ENCODE assay signal across 8 cellular contexts in the genomic region with DNA sequence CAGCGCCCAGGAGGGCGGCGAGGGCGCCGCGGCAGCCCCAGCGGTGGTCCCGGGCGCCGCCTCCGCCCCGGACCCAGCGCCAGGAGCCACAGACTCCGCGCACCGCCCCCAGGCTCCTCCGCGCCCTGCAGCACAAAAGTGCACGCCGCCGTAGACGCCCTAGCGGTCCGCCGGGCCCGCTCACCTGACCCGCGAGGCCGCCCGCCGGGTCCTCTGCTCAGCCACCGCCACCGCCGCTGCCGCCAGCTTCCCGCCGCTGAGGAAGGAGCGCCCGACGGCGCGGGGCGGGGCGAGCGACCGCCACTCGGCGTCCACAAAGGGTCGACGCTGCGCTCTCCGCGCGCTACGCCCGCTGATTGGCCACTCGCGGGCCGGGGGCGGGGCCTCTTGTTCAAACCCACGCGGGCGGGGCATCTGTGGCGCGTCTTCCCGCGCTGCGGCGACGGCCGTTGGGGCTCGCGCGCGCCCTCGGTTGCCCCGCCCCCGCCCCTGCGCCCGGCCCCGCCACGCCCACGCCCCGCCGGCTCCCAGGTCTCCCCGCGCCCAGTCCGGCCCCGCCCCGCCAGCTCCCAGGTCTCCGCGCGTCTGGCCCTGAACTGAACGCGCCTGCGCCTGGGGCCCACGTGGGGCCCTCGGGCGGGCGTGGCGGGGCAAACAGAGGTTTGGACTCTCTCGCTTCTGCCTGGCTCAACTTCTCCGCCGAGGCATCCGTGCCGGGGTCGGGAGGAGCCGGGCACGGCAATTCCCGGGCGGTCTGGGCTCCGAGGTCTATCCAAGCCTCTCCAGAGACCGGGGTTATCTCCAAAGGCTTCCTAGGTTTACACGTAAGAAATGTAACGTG. TPM values are rescaled to one million over a fixed set of nuclear protein-coding genes. Genes with fewer than 3 reads are reported as not detected.
DNase-seq lines count a peak whose midpoint lies in the region; ATAC-seq and TF ChIP-seq lines count a peak whose summit lies in the region.

A gene (minus strand): TSS at position 269 of the 841 bp plus-strand sequence. CDS start 9,154 bp downstream, outside the sequence.

- H2AFZ ChIP-seq in DND-41 (ENCODE audit: low read depth, low read length) (peak within 1 kb of the TSS; percentile 86), GM23248 (peak within 1 kb of the TSS; percentile 81), Karpas-422 (ENCODE audit: low read length) (peak within 1 kb of the TSS; percentile 29)

- H3K36me3 Mint-ChIP-seq in activated T-helper 1 cell treated with anti-CD3 and anti-CD28 coated beads, Interleukin-12 subunit alpha, Interleukin-12 subunit beta, Interleukin-2, Interleukin-4 antibody, amounts not matched to agents 30 ng/mL and 10 ng/mL and 1 ng/mL, durations not matched to agents 14 hours and 24 hours and 36 hours (ENCODE audit: low read depth), result peaks cover 29% of the 10 kb centered on the region
- peaks cover 0 to 7% (median 3%) of the 10 kb centered on the region in 3 donors for H3K36me3 Mint-ChIP-seq in naive thymus-derived CD8-positive, alpha-beta T cell

- H3K9me3 Mint-ChIP-seq in activated T-helper 1 cell treated with anti-CD3 and anti-CD28 coated beads, Interleukin-12 subunit alpha, Interleukin-12 subunit beta, Interleukin-2, Interleukin-4 antibody, amounts not matched to agents 30 ng/mL and 10 ng/mL and 1 ng/mL, durations not matched to agents 14 hours and 24 hours and 36 hours, result no peaks in the 10 kb centered on the region
- H3K9me3 Mint-ChIP-seq in naive thymus-derived CD8-positive, alpha-beta T cell, result no peaks in the 10 kb centered on the region

- H3K9me3 ChIP-seq in DND-41 (ENCODE audit: insufficient read depth, low read length, severe bottlenecking), result no peaks in the 10 kb centered on the region
- H3K9me3 ChIP-seq in GM23248 (ENCODE audit: low read depth), result no peaks in the 10 kb centered on the region
- no peaks in the 10 kb centered on the region for H3K9me3 ChIP-seq in Karpas-422 (ENCODE audit: low read length)

- peaks cover 48% of the 10 kb centered on the region for H3F3A ChIP-seq in GM23248 (ENCODE audit: insufficient read depth)

- H3K27ac Mint-ChIP-seq in activated T-helper 1 cell treated with anti-CD3 and anti-CD28 coated beads, Interleukin-12 subunit alpha, Interleukin-12 subunit beta, Interleukin-2, Interleukin-4 antibody, amounts not matched to agents 30 ng/mL and 10 ng/mL and 1 ng/mL, durations not matched to agents 14 hours and 24 hours and 36 hours, result peak within 1 kb of the TSS; percentile 86
- H3K27ac Mint-ChIP-seq in naive thymus-derived CD8-positive, alpha-beta T cell, result peak within 1 kb of the TSS; percentile 91 to 97 (median 94)

- peaks cover 45% of the 10 kb centered on the region for H3K4me1 ChIP-seq in DND-41 (ENCODE audit: insufficient read depth, low read length)
- H3K4me1 ChIP-seq in GM23248 (ENCODE audit: insufficient read depth), result peaks cover 41% of the 10 kb centered on the region
- peaks cover 53% of the 10 kb centered on the region for H3K4me1 ChIP-seq in Karpas-422 (ENCODE audit: low read length)

- peak; percentile 83 for ATAC-seq in DND-41 (ENCODE audit: insufficient read depth, low read depth)
- peak; percentile 83 to 84 for ATAC-seq in naive thymus-derived CD8-positive, alpha-beta T cell

- H3K36me3 ChIP-seq in DND-41 (ENCODE audit: insufficient read depth, low read length) (peaks cover 45% of the 10 kb centered on the region), GM23248 (ENCODE audit: low read depth) (no peaks in the 10 kb centered on the region), Karpas-422 (ENCODE audit: insufficient read depth, low read length) (peaks cover 7% of the 10 kb centered on the region; the same call in 1 of the 2 replicates)

- POLR2A ChIA-PET in naive thymus-derived CD8-positive, alpha-beta T cell (lab: Charles Lee), result interaction anchor here (0.8 to 3.9 kb wide), 19 partner anchors 10 to 460 kb away, joined by 3 to 25 read pairs (median 4); a partner anchor contains a TSS

- H3K4me2 ChIP-seq in DND-41 (ENCODE audit: insufficient read depth, low read length) (peak within 1 kb of the TSS; percentile 95), GM23248 (ENCODE audit: unreplicated experiment) (peak within 1 kb of the TSS; percentile 96), Karpas-422 (ENCODE audit: low read depth, low read length, poor library complexity, severe bottlenecking) (peak within 1 kb of the TSS; percentile 94)

- H3K27me3 ChIP-seq in DND-41 (ENCODE audit: insufficient read depth, low read length, poor library complexity) (no peaks in the 10 kb centered on the region), GM23248 (replicated peaks; ENCODE audit: insufficient read depth) (no peaks in the 10 kb centered on the region), Karpas-422 (ENCODE audit: low read length) (no peaks in the 10 kb centered on the region)

- H3K9ac ChIP-seq in DND-41 (ENCODE audit: low read depth, low read length) (peak within 1 kb of the TSS; percentile 100), GM23248 (peak within 1 kb of the TSS; percentile 94), Karpas-422 (ENCODE audit: low read length) (peak within 1 kb of the TSS; percentile 96)

- H3K4me1 Mint-ChIP-seq in activated T-helper 1 cell treated with anti-CD3 and anti-CD28 coated beads, Interleukin-12 subunit alpha, Interleukin-12 subunit beta, Interleukin-2, Interleukin-4 antibody, amounts not matched to agents 30 ng/mL and 10 ng/mL and 1 ng/mL, durations not matched to agents 14 hours and 24 hours and 36 hours (ENCODE audit: low read depth), result peaks cover 72% of the 10 kb centered on the region
- peaks cover 22 to 76% (median 52%) of the 10 kb centered on the region in 4 donors for H3K4me1 Mint-ChIP-seq in naive thymus-derived CD8-positive, alpha-beta T cell

- peak within 1 kb of the TSS; percentile 99 for H3K4me3 Mint-ChIP-seq in activated T-helper 1 cell treated with anti-CD3 and anti-CD28 coated beads, Interleukin-12 subunit alpha, Interleukin-12 subunit beta, Interleukin-2, Interleukin-4 antibody, amounts not matched to agents 30 ng/mL and 10 ng/mL and 1 ng/mL, durations not matched to agents 14 hours and 24 hours and 36 hours
- peak within 1 kb of the TSS; percentile 87 to 95 (median 92) for H3K4me3 Mint-ChIP-seq in naive thymus-derived CD8-positive, alpha-beta T cell

- DNase-seq in DND-41 (peak; percentile 97), GM23248 (peak; percentile 99), Karpas-422 (peak; percentile 100), RPMI7951 (ENCODE audit: low read depth) (peak; percentile 91), fibroblast of gingiva (ENCODE audit: low read depth) (peak; percentile 92)
- peak; percentile 97 for DNase-seq in activated T-helper 1 cell treated with anti-CD3 and anti-CD28 coated beads, Interleukin-12 subunit alpha, Interleukin-12 subunit beta, Interleukin-2, Interleukin-4 antibody, amounts not matched to agents 30 ng/mL and 10 ng/mL and 1 ng/mL, durations not matched to agents 14 hours and 24 hours and 36 hours (ENCODE audit: low spot score)
- DNase-seq in naive thymus-derived CD8-positive, alpha-beta T cell, result peak; percentile 93 to 100 (median 97)
- DNase-seq in stimulated activated naive CD4-positive, alpha-beta T cell (lab: John Stamatoyannopoulos, UW), result peak; percentile 96 to 100 (median 98)

- H3K27me3 Mint-ChIP-seq in activated T-helper 1 cell treated with anti-CD3 and anti-CD28 coated beads, Interleukin-12 subunit alpha, Interleukin-12 subunit beta, Interleukin-2, Interleukin-4 antibody, amounts not matched to agents 30 ng/mL and 10 ng/mL and 1 ng/mL, durations not matched to agents 14 hours and 24 hours and 36 hours (ENCODE audit: insufficient read depth), result no peaks in the 10 kb centered on the region
- no peaks in the 10 kb centered on the region for H3K27me3 Mint-ChIP-seq in naive thymus-derived CD8-positive, alpha-beta T cell

- H3K4me3 ChIP-seq in DND-41 (ENCODE audit: low read depth in 1 of 2, low read length in 2 of 2) (peak within 1 kb of the TSS; percentile 82 to 86), GM23248 (peak within 1 kb of the TSS; percentile 97), Karpas-422 (ENCODE audit: low read length) (peak within 1 kb of the TSS; percentile 95)

- peaks cover 45% of the 10 kb centered on the region for H4K20me1 ChIP-seq in DND-41 (ENCODE audit: insufficient read depth, low read length)
- no peaks in the 10 kb centered on the region for H4K20me1 ChIP-seq in GM23248 (ENCODE audit: insufficient read depth)
- H4K20me1 ChIP-seq in Karpas-422 (ENCODE audit: insufficient read depth, low read depth, low read length), result peaks cover 35% of the 10 kb centered on the region

- no peak for TF ChIP-seq CTCF in DND-41 (IDR thresholded peaks at IDR 0.05; ENCODE audit: borderline replicate concordance, extremely low read depth, low read length, poor library complexity, severe bottlenecking)

- in situ Hi-C loops in GM23248 (cut with MboI), result no loop called here

- WGBS in GM23248 (ENCODE audit: low coverage in 1 of 2, low lambda C conversion rate in 2 of 2, missing lambda C conversion rate in 2 of 2), 2 experiments, result 1% methylated on average over 31 to 75 of the region's 115 CpGs

- intact Hi-C loops in activated T-helper 1 cell treated with anti-CD3 and anti-CD28 coated beads, Interleukin-12 subunit alpha, Interleukin-12 subunit beta, Interleukin-2, Interleukin-4 antibody, amounts not matched to agents 30 ng/mL and 10 ng/mL and 1 ng/mL, durations not matched to agents 14 hours and 24 hours and 36 hours (cut with micrococcal nuclease), result loop anchor here (1.0 to 2.0 kb wide), 9 partner anchors 24 to 470 kb away; a partner anchor contains a TSS

- H3K79me2 ChIP-seq in DND-41 (ENCODE audit: insufficient read depth, low read length) (peaks cover 61% of the 10 kb centered on the region), GM23248 (ENCODE audit: insufficient read depth) (peaks cover 60% of the 10 kb centered on the region), Karpas-422 (ENCODE audit: low read length) (peaks cover 54% of the 10 kb centered on the region)

- H3K9me2 ChIP-seq in GM23248 (ENCODE audit: insufficient read depth) (no peaks in the 10 kb centered on the region), Karpas-422 (replicated peaks; ENCODE audit: insufficient read depth, low read length) (no peaks in the 10 kb centered on the region)

- peak within 1 kb of the TSS; percentile 95 for H3K27ac ChIP-seq in DND-41 (ENCODE audit: low read length)
- peak within 1 kb of the TSS; percentile 94 for H3K27ac ChIP-seq in GM23248
- peak within 1 kb of the TSS; percentile 73 for H3K27ac ChIP-seq in Karpas-422 (ENCODE audit: low read length)

RNA-seq across cellular contexts. Expression of the gene that starts here (rescaled TPM):
- total RNA-seq in GM23248 (2014; rRNA removed; shearing (Covaris generic)), result 25.5 and 27.5 TPM in 2 replicates
- 24.0 and 26.8 TPM in 2 replicates for polyA plus RNA-seq in GM23248 (2016; fragmentation: Nextera tagmentation; extraction: Ambion mirVana)
- total RNA-seq in Karpas-422 (2014; rRNA removed; shearing (Covaris generic); ENCODE audit: low replicate concordance), result 25.2 and 33.5 TPM in 2 replicates
- total RNA-seq in RPMI7951 (2014; rRNA removed; shearing (Covaris generic)), result 39.0 and 42.3 TPM in 2 replicates
- 62.5 and 63.7 TPM in 2 replicates for total RNA-seq in activated T-helper 1 cell treated with anti-CD3 and anti-CD28 coated beads, Interleukin-12 subunit alpha, Interleukin-12 subunit beta, Interleukin-2, Interleukin-4 antibody, amounts not matched to agents 30 ng/mL and 10 ng/mL and 1 ng/mL, durations not matched to agents 14 hours and 24 hours and 36 hours
- total RNA-seq in naive thymus-derived CD8-positive, alpha-beta T cell, result 10 to 100 TPM; 11.0 to 12.4 TPM
- polyA plus RNA-seq in naive thymus-derived CD8-positive, alpha-beta T cell, result 10 to 100 TPM in 2 of 3 donors, 1 to 10 TPM in 1; 8.2 to 12.0 (median 11.3) TPM

Comparison
In these comparisons a context has a peak if more than half of its experiments do, and no peak if none do; other contexts are left out.
1. Peak in every context shown above with its lines: DNase-seq, ATAC-seq, H3K4me3 ChIP-seq and H3K27ac ChIP-seq.
2. H2AFZ ChIP-seq: peak in every context shown above with its lines; median percentile 86 in DND-41; 81 in GM23248; 29 in Karpas-422.